Comparison of ENCODE assay signal across 11 cellular contexts in the genomic region with DNA sequence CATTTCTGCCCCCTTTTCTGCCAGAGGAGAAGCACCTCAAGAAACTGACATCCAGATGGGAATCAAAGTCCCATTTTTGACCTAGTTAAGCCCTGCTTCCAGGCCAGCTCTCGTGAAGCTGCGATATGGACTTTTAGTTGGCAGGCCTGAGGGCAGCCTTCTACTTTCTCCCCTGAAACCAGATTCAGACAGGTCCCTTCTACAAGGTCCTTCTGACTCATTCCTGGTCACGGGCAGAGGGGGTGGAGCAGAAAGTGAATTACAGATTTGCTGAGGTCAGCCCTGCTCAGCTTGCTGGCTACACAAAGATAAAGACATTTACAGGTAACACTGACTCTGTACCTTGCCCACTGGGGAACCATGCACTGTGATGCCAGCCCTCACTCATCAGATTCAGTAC. TPM values are rescaled to one million over a fixed set of nuclear protein-coding genes. Genes with fewer than 3 reads are reported as not detected.
A peak's percentile ranks its signal among the peaks of the same experiment; 100 is the strongest.
DNase-seq lines count a peak whose midpoint lies in the region; ATAC-seq and TF ChIP-seq lines count a peak whose summit lies in the region.
"Had no signal": no experiment of that assay in that cellular context is flagged by ENCODE, and none has a peak within 500 bp of the region (broad histone marks: within the 10 kb centered on the region; RNA-seq: fewer than 3 reads in every experiment).

No MANE protein-coding gene starts in this region.

- no peak overlapping the region for H3K27ac Mint-ChIP-seq in effector memory CD8-positive, alpha-beta T cell
- H3K27ac Mint-ChIP-seq: activated T-helper 2 cell treated with anti-CD3 and anti-CD28 coated beads, Interferon-gamma antibody, Interleukin-2, Interleukin-4, amounts not matched to agents 10 μg/mL and 5 μg/mL and 100 μg/mL, durations not matched to agents 14 hours and 24 hours and 36 hours had no signal

- H2AFZ ChIP-seq in ACC112 (ENCODE audit: low read length, unreplicated experiment) = peak overlapping the region; percentile 40

- H3K36me3 Mint-ChIP-seq in effector memory CD8-positive, alpha-beta T cell (ENCODE audit: insufficient read depth) = no peaks in the 10 kb centered on the region

- H3K4me3 ChIP-seq in ACC112 (ENCODE audit: low read depth, low read length) (peak overlapping the region; percentile 46), HEK293 (ENCODE audit: low read depth, low read length) (no peak overlapping the region), brain microvascular endothelial cell (ENCODE audit: low read depth, low read length) (no peak overlapping the region), lower lobe of right lung (no peak overlapping the region), coronary artery (no peak overlapping the region)

- in situ Hi-C loops in brain microvascular endothelial cell (cut with HindIII; ENCODE audit: low pct_ligation_motif_present, low sequenced_read_pairs) = no loop called here

- ATAC-seq in lower lobe of right lung = peak; percentile 14 to 77
- no peak for ATAC-seq in effector memory CD8-positive, alpha-beta T cell (replicated peaks)

- H3K27ac ChIP-seq in ACC112 (ENCODE audit: low read depth, low read length) = peak overlapping the region; percentile 93
- no peak overlapping the region for H3K27ac ChIP-seq in HEK293 (ENCODE audit: extremely low read depth, low read depth, low read length)
- peak overlapping the region; percentile 65 for H3K27ac ChIP-seq in brain microvascular endothelial cell
- no peak overlapping the region for H3K27ac ChIP-seq in lower lobe of right lung
- no peak overlapping the region for H3K27ac ChIP-seq in coronary artery
- H3K27ac ChIP-seq: HL-60 had no signal

- TF ChIP-seq CTCF in HEK293 (tag by site-specific recombination; IDR thresholded peaks at IDR 0.05) (no peak), brain microvascular endothelial cell (IDR thresholded peaks at IDR 0.05; ENCODE audit: low read depth, low read length, missing control alignments) (no peak), lower lobe of right lung (IDR thresholded peaks at IDR 0.05) (no peak), coronary artery (IDR thresholded peaks at IDR 0.05) (no peak)

- no peak overlapping the region for H3K4me3 Mint-ChIP-seq in effector memory CD8-positive, alpha-beta T cell

- POLR2A ChIA-PET in HEK293 (lab: Yijun Ruan, JAX) = interaction anchor here (0.6 kb wide), 1 partner anchor 46 kb away, joined by 3 read pairs; no protein-coding TSS in a partner anchor

- intact Hi-C loops in lower lobe of right lung (cut with DNase I) = no loop called here

- H3K9me3 Mint-ChIP-seq in effector memory CD8-positive, alpha-beta T cell = no peaks in the 10 kb centered on the region
- H3K9me3 Mint-ChIP-seq: activated T-helper 2 cell treated with anti-CD3 and anti-CD28 coated beads, Interferon-gamma antibody, Interleukin-2, Interleukin-4, amounts not matched to agents 10 μg/mL and 5 μg/mL and 100 μg/mL, durations not matched to agents 14 hours and 24 hours and 36 hours had no signal

- CTCF ChIA-PET in HEK293 (lab: Yijun Ruan, JAX) = interaction anchor here (0.6 to 2.9 kb wide), 4 partner anchors 8 to 362 kb away, joined by 3 to 28 read pairs (median 4); no protein-coding TSS in a partner anchor

- H3K4me1 Mint-ChIP-seq in effector memory CD8-positive, alpha-beta T cell (ENCODE audit: low read depth in 2 of 2) = peaks cover 0 to 5% of the 10 kb centered on the region in 2 donors

- no peaks in the 10 kb centered on the region for H3K79me2 ChIP-seq in ACC112 (ENCODE audit: control insufficient read depth, insufficient read depth, low read length, unreplicated experiment)

- peak; percentile 49 for DNase-seq in brain microvascular endothelial cell
- DNase-seq in lower lobe of right lung = no peak
- no peak for DNase-seq in coronary artery (ENCODE audit: low spot score)
- no peak for DNase-seq in effector memory CD8-positive, alpha-beta T cell
- no peak for DNase-seq in NCI-H146 treated with DMSO at 0.1 percent for 48 hours (lab: John Stamatoyannopoulos, UW; ENCODE audit: unreplicated experiment)
- no peak for DNase-seq in DMS114 treated with DMSO at 0.1 percent for 48 hours (lab: John Stamatoyannopoulos, UW; ENCODE audit: unreplicated experiment)
- DNase-seq: DMS153 had no signal

- H3K36me3 ChIP-seq in ACC112 (ENCODE audit: insufficient read depth, low read length) (no peaks in the 10 kb centered on the region), HEK293 (ENCODE audit: control insufficient read depth in 2 of 2, insufficient read depth in 1 of 2, low read length in 2 of 2) (no peaks in the 10 kb centered on the region), brain microvascular endothelial cell (replicated peaks) (no peaks in the 10 kb centered on the region), lower lobe of right lung (no peaks in the 10 kb centered on the region)

- H3K4me1 ChIP-seq in ACC112 (ENCODE audit: control insufficient read depth, insufficient read depth, low read length, unreplicated experiment) (peaks cover 41% of the 10 kb centered on the region), HEK293 (ENCODE audit: control insufficient read depth, insufficient read depth, low read length) (no peaks in the 10 kb centered on the region), lower lobe of right lung (peaks cover 31% of the 10 kb centered on the region)

- H3K27me3 ChIP-seq in ACC112 (ENCODE audit: insufficient read depth, low read length) = no peaks in the 10 kb centered on the region
- no peaks in the 10 kb centered on the region for H3K27me3 ChIP-seq in brain microvascular endothelial cell (replicated peaks)
- H3K27me3 ChIP-seq in lower lobe of right lung (ENCODE audit: low read depth) = no peaks in the 10 kb centered on the region

- no peaks in the 10 kb centered on the region for H3K9me3 ChIP-seq in HEK293 (ENCODE audit: control insufficient read depth, insufficient read depth, low read depth, low read length)
- no peaks in the 10 kb centered on the region for H3K9me3 ChIP-seq in lower lobe of right lung

- peaks cover 30 to 32% of the 10 kb centered on the region in 2 donors for H3K27me3 Mint-ChIP-seq in effector memory CD8-positive, alpha-beta T cell

TF ChIP-seq in HEK293, 187 proteins besides CTCF, POLR2A, EP300 and RAD21:
- TF ChIP-seq ZNF335 (tag by site-specific recombination; conservative IDR thresholded peaks at IDR 0.05) (peak; percentile 86), ZBTB20 (tag by site-specific recombination; IDR thresholded peaks at IDR 0.05) (0 out of 2 replicates have a peak, but pooled peaks have one; percentile 3), GLI4 (tag by site-specific recombination; IDR thresholded peaks at IDR 0.05) (no peak), PRDM1 (tag by site-specific recombination; IDR thresholded peaks at IDR 0.05) (peak; percentile 70), SCRT2 (tag by site-specific recombination; IDR thresholded peaks at IDR 0.05) (peak; percentile 78), ZNF660 (tag by site-specific recombination; IDR thresholded peaks at IDR 0.05) (0 out of 2 replicates have a peak, but pooled peaks have one; percentile 42), TCF7L2 (IDR thresholded peaks at IDR 0.05; ENCODE audit: borderline replicate concordance, low read depth, low read length) (no peak), ZNF112 (tag by site-specific recombination; IDR thresholded peaks at IDR 0.05) (no peak), ZNF600 (tag by site-specific recombination; IDR thresholded peaks at IDR 0.05) (peak; percentile 80)
- TF ChIP-seq, protein P1, sequence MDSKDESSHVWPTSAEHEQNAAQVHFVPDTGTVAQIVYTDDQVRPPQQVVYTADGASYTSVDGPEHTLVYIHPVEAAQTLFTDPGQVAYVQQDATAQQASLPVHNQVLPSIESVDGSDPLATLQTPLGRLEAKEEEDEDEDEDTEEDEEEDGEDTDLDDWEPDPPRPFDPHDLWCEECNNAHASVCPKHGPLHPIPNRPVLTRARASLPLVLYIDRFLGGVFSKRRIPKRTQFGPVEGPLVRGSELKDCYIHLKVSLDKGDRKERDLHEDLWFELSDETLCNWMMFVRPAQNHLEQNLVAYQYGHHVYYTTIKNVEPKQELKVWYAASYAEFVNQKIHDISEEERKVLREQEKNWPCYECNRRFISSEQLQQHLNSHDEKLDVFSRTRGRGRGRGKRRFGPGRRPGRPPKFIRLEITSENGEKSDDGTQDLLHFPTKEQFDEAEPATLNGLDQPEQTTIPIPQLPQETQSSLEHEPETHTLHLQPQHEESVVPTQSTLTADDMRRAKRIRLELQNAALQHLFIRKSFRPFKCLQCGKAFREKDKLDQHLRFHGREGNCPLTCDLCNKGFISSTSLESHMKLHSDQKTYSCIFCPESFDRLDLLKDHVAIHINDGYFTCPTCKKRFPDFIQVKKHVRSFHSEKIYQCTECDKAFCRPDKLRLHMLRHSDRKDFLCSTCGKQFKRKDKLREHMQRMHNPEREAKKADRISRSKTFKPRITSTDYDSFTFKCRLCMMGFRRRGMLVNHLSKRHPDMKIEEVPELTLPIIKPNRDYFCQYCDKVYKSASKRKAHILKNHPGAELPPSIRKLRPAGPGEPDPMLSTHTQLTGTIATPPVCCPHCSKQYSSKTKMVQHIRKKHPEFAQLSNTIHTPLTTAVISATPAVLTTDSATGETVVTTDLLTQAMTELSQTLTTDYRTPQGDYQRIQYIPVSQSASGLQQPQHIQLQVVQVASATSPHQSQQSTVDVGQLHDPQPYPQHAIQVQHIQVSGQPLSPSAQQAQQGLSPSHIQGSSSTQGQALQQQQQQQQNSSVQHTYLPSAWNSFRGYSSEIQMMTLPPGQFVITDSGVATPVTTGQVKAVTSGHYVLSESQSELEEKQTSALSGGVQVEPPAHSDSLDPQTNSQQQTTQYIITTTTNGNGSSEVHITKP (tag by site-specific recombination; IDR thresholded peaks at IDR 0.05) = peak; percentile 21; the same call in 1 of the 2 replicates

RNA-seq across cellular contexts. Expression of gene TUT7, which starts 52.8 kb away (rescaled TPM):
- total RNA-seq in lower lobe of right lung = 37.7 TPM

Comparison
In these comparisons a context has a peak if more than half of its experiments do, and no peak if none do; other contexts are left out.
1. H3K27ac ChIP-seq: peak in ACC112 (single experiment) and brain microvascular endothelial cell (single experiment); none in HEK293 (single experiment), lower lobe of right lung (single experiment) and coronary artery (0 of 2).